15 cellular contexts compared by ENCODE assay signal in genomic region chr4:182141623-182142022, GRCh38.
DNase-seq lines count a peak whose midpoint lies in the region; ATAC-seq, FAIRE-seq and TF ChIP-seq lines count a peak whose summit lies in the region.
"Had no signal": no experiment of that assay in that cellular context is flagged by ENCODE, and none has a peak within 500 bp of the region (broad histone marks: within the 10 kb centered on the region; RNA-seq: fewer than 3 reads in every experiment).

No MANE protein-coding gene starts in this region.

- H3K27me3 Mint-ChIP-seq in Caco-2 (ENCODE audit: insufficient read depth, unreplicated experiment) (no peaks in the 10 kb centered on the region), astrocyte (ENCODE audit: low read depth, unreplicated experiment) (no peaks in the 10 kb centered on the region), neural crest cell (ENCODE audit: low read depth) (peaks cover 66% of the 10 kb centered on the region), Calu3 (ENCODE audit: unreplicated experiment) (no peaks in the 10 kb centered on the region)
- peaks cover 46 to 72% of the 10 kb centered on the region in 2 donors for H3K27me3 Mint-ChIP-seq in natural killer cell treated with Interleukin-12 subunit alpha and Interleukin-12 subunit beta and Interleukin-15 and Interleukin-18, amount 100 ng/mL, for 72 hours

- H3K36me3 Mint-ChIP-seq in Caco-2 (ENCODE audit: insufficient read depth, unreplicated experiment) (peaks cover 28% of the 10 kb centered on the region), astrocyte (ENCODE audit: low read depth, unreplicated experiment) (peaks cover 5% of the 10 kb centered on the region), neural crest cell (ENCODE audit: low read depth) (no peaks in the 10 kb centered on the region), Calu3 (ENCODE audit: insufficient read depth, unreplicated experiment) (peaks cover 18% of the 10 kb centered on the region)
- H3K36me3 Mint-ChIP-seq in natural killer cell treated with Interleukin-12 subunit alpha and Interleukin-12 subunit beta and Interleukin-15 and Interleukin-18, amount 100 ng/mL, for 72 hours, result no peaks in the 10 kb centered on the region

- no peaks in the 10 kb centered on the region for H3K9me3 Mint-ChIP-seq in Caco-2 (ENCODE audit: unreplicated experiment)
- H3K9me3 Mint-ChIP-seq in astrocyte (ENCODE audit: unreplicated experiment), result peaks cover 2% of the 10 kb centered on the region
- no peaks in the 10 kb centered on the region for H3K9me3 Mint-ChIP-seq in neural crest cell
- peaks cover 4% of the 10 kb centered on the region for H3K9me3 Mint-ChIP-seq in natural killer cell treated with Interleukin-12 subunit alpha and Interleukin-12 subunit beta and Interleukin-15 and Interleukin-18, amount 100 ng/mL, for 72 hours
- no peaks in the 10 kb centered on the region for H3K9me3 Mint-ChIP-seq in Calu3 (ENCODE audit: low read depth, unreplicated experiment)

- peak overlapping the region; percentile 98 for H3K4me2 ChIP-seq in astrocyte (ENCODE audit: low read length)

- peaks cover 50% of the 10 kb centered on the region for H3K79me2 ChIP-seq in astrocyte (ENCODE audit: insufficient read depth, low read length)

- CTCF ChIA-PET in Caco-2 (lab: Charles Lee) (no interaction called here), Calu3 (lab: Charles Lee) (no interaction called here)

- H3K4me1 ChIP-seq in Caco-2 (peaks cover 13% of the 10 kb centered on the region), astrocyte (ENCODE audit: insufficient read depth, low read length) (peaks cover 33% of the 10 kb centered on the region), iPS-18a (ENCODE audit: control insufficient read depth, low read depth, low read length) (peaks cover 22% of the 10 kb centered on the region), upper lobe of right lung (peaks cover 12% of the 10 kb centered on the region)

- intact Hi-C loops in Caco-2 (cut with micrococcal nuclease; ENCODE audit: unreplicated experiment), result loop anchor here (5.0 kb wide), 1 partner anchor 66 kb away; no protein-coding TSS in a partner anchor
- intact Hi-C loops in upper lobe of right lung (cut with DNase I), result no loop called here
- intact Hi-C loops in Calu3 (cut with micrococcal nuclease; ENCODE audit: unreplicated experiment), result no loop called here

- FAIRE-seq in astrocyte (lab: Jason Lieb, UNC), result no peak

- H3K9ac ChIP-seq in astrocyte (ENCODE audit: low read length), result peak overlapping the region; percentile 98
- peak overlapping the region; percentile 91 for H3K9ac ChIP-seq in iPS-18a (ENCODE audit: low read length)

- no peak overlapping the region for H3K27ac Mint-ChIP-seq in Caco-2 (ENCODE audit: unreplicated experiment)
- peak overlapping the region; percentile 5 for H3K27ac Mint-ChIP-seq in astrocyte (ENCODE audit: unreplicated experiment)
- no peak overlapping the region for H3K27ac Mint-ChIP-seq in neural crest cell (ENCODE audit: unreplicated experiment)
- no peak overlapping the region for H3K27ac Mint-ChIP-seq in natural killer cell treated with Interleukin-12 subunit alpha and Interleukin-12 subunit beta and Interleukin-15 and Interleukin-18, amount 100 ng/mL, for 72 hours
- H3K27ac Mint-ChIP-seq in Calu3 (ENCODE audit: unreplicated experiment), result no peak overlapping the region

- H3K9me3 ChIP-seq in Caco-2 (no peaks in the 10 kb centered on the region), astrocyte (ENCODE audit: insufficient read depth, low read depth, low read length) (no peaks in the 10 kb centered on the region), iPS-18a (ENCODE audit: control insufficient read depth, low read depth, low read length) (no peaks in the 10 kb centered on the region), upper lobe of right lung (no peaks in the 10 kb centered on the region)

- H3K4me1 Mint-ChIP-seq in Caco-2 (ENCODE audit: low read depth, unreplicated experiment), result no peaks in the 10 kb centered on the region
- H3K4me1 Mint-ChIP-seq in astrocyte (ENCODE audit: low read depth, unreplicated experiment), result peaks cover 27% of the 10 kb centered on the region
- H3K4me1 Mint-ChIP-seq in neural crest cell, result peaks cover 44% of the 10 kb centered on the region
- H3K4me1 Mint-ChIP-seq in natural killer cell treated with Interleukin-12 subunit alpha and Interleukin-12 subunit beta and Interleukin-15 and Interleukin-18, amount 100 ng/mL, for 72 hours (ENCODE audit: low read depth in 2 of 2), result peaks cover 0 to 4% of the 10 kb centered on the region in 2 donors
- peaks cover 8% of the 10 kb centered on the region for H3K4me1 Mint-ChIP-seq in Calu3 (ENCODE audit: low read depth, unreplicated experiment)

- no peak overlapping the region for H3K27ac ChIP-seq in astrocyte (ENCODE audit: low read depth, low read length)
- no peak overlapping the region for H3K27ac ChIP-seq in iPS-18a (ENCODE audit: low read length)
- H3K27ac ChIP-seq in upper lobe of right lung, result no peak overlapping the region
- H3K27ac ChIP-seq: 22Rv1 had no signal

- H3K4me3 Mint-ChIP-seq in Caco-2 (ENCODE audit: unreplicated experiment) (peak overlapping the region; percentile 16), astrocyte (ENCODE audit: unreplicated experiment) (peak overlapping the region; percentile 99), neural crest cell (peak overlapping the region; percentile 95), Calu3 (ENCODE audit: low read depth, unreplicated experiment) (no peak overlapping the region)
- H3K4me3 Mint-ChIP-seq in natural killer cell treated with Interleukin-12 subunit alpha and Interleukin-12 subunit beta and Interleukin-15 and Interleukin-18, amount 100 ng/mL, for 72 hours, result no peak overlapping the region
- H3K4me3 Mint-ChIP-seq: CD8-positive, alpha-beta memory T cell had no signal

- POLR2A ChIA-PET in Caco-2 (lab: Charles Lee), result no interaction called here

- no peak overlapping the region for H3K4me3 ChIP-seq in Caco-2 (ENCODE audit: low read depth, low read length)
- H3K4me3 ChIP-seq in astrocyte (ENCODE audit: insufficient read depth, low read depth, low read length), result peak overlapping the region; percentile 81
- H3K4me3 ChIP-seq in iPS-18a (ENCODE audit: low read length), result peak overlapping the region; percentile 94
- no peak overlapping the region for H3K4me3 ChIP-seq in upper lobe of right lung

- H2AFZ ChIP-seq in astrocyte (ENCODE audit: low read depth, low read length), result peak overlapping the region; percentile 54

- DNase-seq in Caco-2 (no peak), astrocyte (ENCODE audit: low read depth) (no peak), neural crest cell (ENCODE audit: low read depth, low spot score) (no peak), upper lobe of right lung (no peak), Calu3 (no peak)
- no peak for DNase-seq in natural killer cell treated with Interleukin-12 subunit alpha and Interleukin-12 subunit beta and Interleukin-15 and Interleukin-18, amount 100 ng/mL, for 72 hours (ENCODE audit: low spot score)
- DNase-seq: CD8-positive, alpha-beta memory T cell; HCEC 1CT; MV-4-11; NCI-H1417 treated with DMSO at 0.1 percent for 48 hours; NCI-H2029; NCI-H510A had no signal

- no TSS peak for BruUV-seq in Caco-2 (replicated peaks; lab: Mats Ljungman, UMichigan)
- no TSS peak for BruUV-seq in Calu3 (replicated peaks; lab: Mats Ljungman, UMichigan)

- H3K36me3 ChIP-seq in Caco-2 (ENCODE audit: control insufficient read depth, insufficient read depth, low read length), result no peaks in the 10 kb centered on the region
- H3K36me3 ChIP-seq in astrocyte (ENCODE audit: insufficient read depth, low read length), result no peaks in the 10 kb centered on the region
- H3K36me3 ChIP-seq in iPS-18a (ENCODE audit: control insufficient read depth, low read depth, low read length), result no peaks in the 10 kb centered on the region
- H3K36me3 ChIP-seq in upper lobe of right lung, result no peaks in the 10 kb centered on the region

- no peaks in the 10 kb centered on the region for H4K20me1 ChIP-seq in astrocyte (ENCODE audit: insufficient read depth, low read length)

- no peak for TF ChIP-seq CTCF in Caco-2 (IDR thresholded peaks at IDR 0.05; ENCODE audit: insufficient read depth in 1 of 2, low read depth in 1 of 2, low read length in 1 of 2, severe bottlenecking in 1 of 2, unreplicated experiment in 1 of 2)
- no peak for TF ChIP-seq CTCF in astrocyte (IDR thresholded peaks at IDR 0.05; ENCODE audit: insufficient read depth, low read depth, low read length)
- no peak for TF ChIP-seq CTCF in neural crest cell (conservative IDR thresholded peaks at IDR 0.05)
- TF ChIP-seq CTCF in upper lobe of right lung (IDR thresholded peaks at IDR 0.05), result no peak
- no peak for TF ChIP-seq CTCF in Calu3 (IDR thresholded peaks at IDR 0.05; ENCODE audit: unreplicated experiment)

- ATAC-seq in GM21423 (IDR thresholded peaks at IDR 0.05; ENCODE audit: unreplicated experiment) (no peak), upper lobe of right lung (no peak)
- no peak for ATAC-seq in natural killer cell treated with Interleukin-12 subunit alpha and Interleukin-12 subunit beta and Interleukin-15 and Interleukin-18, amount 100 ng/mL, for 72 hours

- H3K27me3 ChIP-seq in Caco-2 (replicated peaks; ENCODE audit: control insufficient read depth, insufficient read depth, low read length) (no peaks in the 10 kb centered on the region), astrocyte (ENCODE audit: insufficient read depth, low read length) (no peaks in the 10 kb centered on the region), iPS-18a (ENCODE audit: control insufficient read depth, insufficient read depth, low read length) (peaks cover 30% of the 10 kb centered on the region), upper lobe of right lung (peaks cover 71% of the 10 kb centered on the region)

Comparison
In these comparisons a context has a peak if more than half of its experiments do, and no peak if none do; other contexts are left out.
1. H3K4me3 ChIP-seq: peak in astrocyte (single experiment) and iPS-18a (single experiment); none in Caco-2 (single experiment) and upper lobe of right lung (single experiment).
2. H3K4me3 Mint-ChIP-seq: peak in Caco-2 (single experiment), astrocyte (single experiment) and neural crest cell (single experiment); none in natural killer cell treated with Interleukin-12 subunit alpha and Interleukin-12 subunit beta and Interleukin-15 and Interleukin-18, amount 100 ng/mL, for 72 hours (single experiment) and Calu3 (single experiment).